In the genomic region with DNA sequence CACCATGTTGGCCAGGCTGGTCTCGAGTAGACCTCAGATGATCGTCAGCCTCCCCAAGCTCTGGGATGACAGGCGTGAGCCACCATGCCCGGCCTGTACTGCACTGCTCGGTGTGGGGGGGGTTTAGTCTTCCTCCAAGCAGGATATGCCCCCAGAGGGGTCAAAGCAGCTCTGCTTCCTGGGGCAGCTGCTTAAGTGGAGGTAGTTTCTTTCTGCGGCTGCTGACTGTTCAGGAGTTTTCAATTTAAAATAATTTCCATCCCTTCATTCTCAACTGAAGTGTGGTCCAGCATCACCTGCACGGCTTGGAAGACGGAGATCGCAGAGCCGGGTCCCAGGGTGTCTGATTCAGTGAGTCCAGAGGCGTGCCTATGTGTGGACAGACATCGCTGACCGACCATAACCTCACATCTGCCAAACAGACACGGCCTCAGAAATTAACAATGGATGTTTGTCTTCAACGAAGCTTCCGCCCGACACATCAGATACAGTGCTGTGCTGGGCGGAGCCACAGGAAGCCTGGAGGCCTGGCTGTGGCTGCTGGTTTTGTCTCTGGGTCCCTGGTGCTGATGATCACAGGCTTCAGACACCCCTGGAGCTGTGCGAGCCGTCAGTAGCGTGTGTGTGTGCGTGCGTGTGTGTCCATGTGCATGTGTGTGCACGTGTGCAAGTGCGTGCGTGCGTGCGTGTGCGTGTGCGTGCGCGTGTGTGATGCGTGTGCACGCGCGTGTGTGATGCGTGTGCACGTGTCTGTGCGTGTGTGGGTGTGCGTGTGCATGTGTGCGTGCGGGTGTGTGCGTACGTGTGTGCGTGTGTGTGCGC, we compare ENCODE assay signal across 14 cellular contexts.
DNase-seq lines count a peak whose midpoint lies in the region; ATAC-seq, FAIRE-seq and TF ChIP-seq lines count a peak whose summit lies in the region.
"Had no signal": no experiment of that assay in that cellular context is flagged by ENCODE, and none has a peak within 500 bp of the region (broad histone marks: within the 10 kb centered on the region; RNA-seq: fewer than 3 reads in every experiment).

No MANE protein-coding gene starts in this region.

- no peaks in the 10 kb centered on the region for H3K36me3 ChIP-seq in K562 (ENCODE audit: control insufficient read depth, insufficient read depth, low read length)
- no peaks in the 10 kb centered on the region for H3K36me3 ChIP-seq in rectal smooth muscle tissue (ENCODE audit: control insufficient read depth, insufficient read depth, low read length)
- H3K36me3 ChIP-seq: cardiac muscle cell, thoracic aorta had no signal

- H4K20me1 ChIP-seq in K562 (replicated peaks; ENCODE audit: control insufficient read depth, insufficient read depth, low read length) = no peaks in the 10 kb centered on the region; the same call in 1 of the 2 replicates

- no peak overlapping the region for H3K4me3 ChIP-seq in K562
- no peak overlapping the region for H3K4me3 ChIP-seq in rectal smooth muscle tissue (ENCODE audit: low read length)
- H3K4me3 ChIP-seq: cardiac muscle cell, thoracic aorta had no signal

- POLR2A ChIA-PET in K562 (lab: Yijun Ruan, JAX) = no interaction called here

- no peak for TF ChIP-seq POLR2A in K562 (conservative IDR thresholded peaks at IDR 0.05)

- H3K9ac ChIP-seq in K562 (ENCODE audit: insufficient read depth in 1 of 2, low read depth in 2 of 2, low read length in 2 of 2) (no peak overlapping the region), rectal smooth muscle tissue (ENCODE audit: low read length) (no peak overlapping the region)

- BruUV-seq in K562 (replicated peaks; lab: Mats Ljungman, UMichigan) = no TSS peak

- DNase-seq in GM04504 (ENCODE audit: low read depth) (peak; percentile 70), K562 (ENCODE audit: extremely low read depth in 1 of 4, low spot score in 3 of 4) (no peak), hippocampal formation (lab: John Stamatoyannopoulos, UW) (peak; percentile 50 to 65), GDM1 (lab: John Stamatoyannopoulos, UW) (no peak), OCI-M2 (lab: John Stamatoyannopoulos, UW; ENCODE audit: unreplicated experiment) (no peak), NCI-H69 (lab: John Stamatoyannopoulos, UW) (no peak)
- DNase-seq: activated T-cell treated with anti-CD3 and anti-CD28 coated beads, Interleukin-2, amount 50 U/mL, for 4 hours; MV-4-11; naive thymus-derived CD8-positive, alpha-beta T cell; stimulated activated CD4-positive, alpha-beta T cell treated with anti-CD3 and anti-CD28 coated beads, Interleukin-2, amount 100 ng/mL, for 48 hours had no signal

- no peak overlapping the region for H2AFZ ChIP-seq in K562 (ENCODE audit: low read depth, low read length)

- no peak overlapping the region for H3K27ac ChIP-seq in K562 (ENCODE audit: extremely low read depth, low read depth, low read length)
- H3K27ac ChIP-seq in rectal smooth muscle tissue (ENCODE audit: low read depth, low read length) = peak overlapping the region; percentile 52
- H3K27ac ChIP-seq: cardiac muscle cell had no signal

- no peaks in the 10 kb centered on the region for H3K79me2 ChIP-seq in K562 (ENCODE audit: control insufficient read depth, insufficient read depth, low read length)

- CTCF ChIA-PET in K562 (lab: Yijun Ruan, JAX; ENCODE audit: low intra/inter-chr PET ratio) = no interaction called here

- FAIRE-seq in K562 (lab: Jason Lieb, UNC) = no peak

- no peaks in the 10 kb centered on the region for H3K9me1 ChIP-seq in K562 (ENCODE audit: control insufficient read depth, insufficient read depth, low read length)

- H3K4me1 ChIP-seq in K562 (replicated peaks in 1 of 2; ENCODE audit: control insufficient read depth in 2 of 2, insufficient read depth in 2 of 2, low read length in 2 of 2) (peaks cover 0 to 5% of the 10 kb centered on the region in 2 experiments; a peak in 1 of 5 replicates), rectal smooth muscle tissue (ENCODE audit: control insufficient read depth, insufficient read depth, low read length) (peaks cover 17% of the 10 kb centered on the region)

- TF ChIP-seq CTCF in K562 (IDR thresholded peaks at IDR 0.05 in 2 of 3, conservative IDR thresholded peaks at IDR 0.05 in 1 of 3; ENCODE audit: insufficient read depth in 2 of 3, low read depth in 1 of 3, low read length in 3 of 3) = no peak

- WGBS in K562 (ENCODE audit: insufficient coverage, low coverage, missing lambda C conversion rate) = 49% methylated on average over 34 of the region's 46 CpGs

- no peak overlapping the region for H3K4me2 ChIP-seq in K562 (ENCODE audit: insufficient read depth, low read length)

- no peaks in the 10 kb centered on the region for H3K9me3 ChIP-seq in K562 (replicated peaks; ENCODE audit: control insufficient read depth, insufficient read depth, low read depth, low read length)
- H3K9me3 ChIP-seq: thoracic aorta had no signal

- no peak for TF ChIP-seq EP300 in K562 (IDR thresholded peaks at IDR 0.05; ENCODE audit: low read length)

- in situ Hi-C loops in K562 (cut with MboI) = no loop called here

- TF ChIP-seq RAD21 in K562 (CRISPR knock-in tag; conservative IDR thresholded peaks at IDR 0.05 in 1 of 2, IDR thresholded peaks at IDR 0.05 in 1 of 2) = no peak

- ATAC-seq in K562 (no peak), HG03378 (IDR thresholded peaks at IDR 0.05; ENCODE audit: unreplicated experiment) (no peak)
- ATAC-seq: activated T-cell treated with anti-CD3 and anti-CD28 coated beads, Interleukin-2, amount 50 U/mL, for 4 hours; naive thymus-derived CD8-positive, alpha-beta T cell had no signal

- H3K27me3 ChIP-seq in K562 (ENCODE audit: control insufficient read depth in 2 of 2, insufficient read depth in 2 of 2, low read length in 2 of 2) (peaks cover 2 to 15% of the 10 kb centered on the region in 2 experiments; a peak in 4 of 5 replicates), rectal smooth muscle tissue (ENCODE audit: control insufficient read depth, insufficient read depth, low read length) (no peaks in the 10 kb centered on the region)
- H3K27me3 ChIP-seq: cardiac muscle cell had no signal

- intact Hi-C loops in K562 (cut with micrococcal nuclease) = no loop called here

TF ChIP-seq in K562, 482 proteins besides CTCF, POLR2A, EP300 and RAD21:
- TF ChIP-seq MYNN (IDR thresholded peaks at IDR 0.05) (peak; percentile 57; the same call in 1 of the 2 replicates), MYNN (CRISPR knock-in tag; IDR thresholded peaks at IDR 0.05) (no peak), NCOA4 (IDR thresholded peaks at IDR 0.05; ENCODE audit: partially characterized antibody) (no peak)

Comparison
In these comparisons a context has a peak if more than half of its experiments do, and no peak if none do; other contexts are left out.
1. DNase-seq: peak in GM04504 (single experiment) and hippocampal formation (2 of 2); none in K562 (0 of 4), GDM1 (single experiment), OCI-M2 (single experiment) and NCI-H69 (single experiment).